Comparison of ENCODE assay signal across 1 cellular context in the genomic region with DNA sequence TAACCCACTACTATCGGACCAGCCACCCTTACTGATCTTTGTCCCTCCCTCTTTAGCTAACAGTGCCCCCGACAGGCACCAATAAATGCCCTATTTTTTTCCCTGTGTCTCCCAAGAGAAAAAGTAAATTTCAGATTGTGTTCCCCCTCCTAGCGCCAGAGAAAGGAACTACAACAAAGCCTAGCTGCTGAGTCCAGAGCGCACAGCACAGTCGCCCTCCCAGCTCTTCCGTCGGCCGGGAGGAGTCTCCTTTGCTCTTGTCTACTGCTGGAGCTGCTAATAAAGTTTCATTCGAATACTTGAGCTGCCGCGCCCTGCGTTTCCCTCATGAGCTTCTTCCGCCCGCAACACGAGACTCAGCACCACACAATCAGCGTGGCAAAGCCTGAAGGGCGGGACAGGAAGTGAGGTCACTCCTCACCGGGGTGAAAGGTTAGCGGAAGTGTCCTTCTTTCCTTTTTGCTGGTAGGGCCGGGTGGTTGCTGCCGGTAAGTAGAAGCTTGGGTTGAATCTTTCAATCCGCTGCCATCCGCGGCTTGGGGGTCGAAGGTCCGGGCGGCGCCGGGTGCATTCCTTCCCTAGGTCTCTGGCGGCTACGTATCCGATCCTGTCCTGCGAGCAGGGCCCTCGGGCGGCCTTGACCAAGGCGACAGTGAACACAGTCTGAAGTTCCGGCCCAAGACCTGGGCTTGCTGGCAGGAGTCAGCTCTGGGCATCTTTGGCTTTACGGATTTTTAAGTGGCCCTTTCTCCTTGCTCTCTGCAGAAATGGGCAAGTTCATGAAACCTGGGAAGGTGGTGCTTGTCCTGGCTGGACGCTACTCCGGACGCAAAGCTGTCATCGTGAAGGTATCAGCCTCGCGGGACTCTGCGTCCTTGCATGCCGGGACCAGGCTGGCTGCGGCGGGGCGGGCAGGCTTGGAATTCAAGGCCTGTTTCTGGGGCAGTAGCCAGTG.
TF ChIP-seq lines count a peak whose summit lies in the region.

RPL27 (plus strand) TSS at position 436 of the 955 bp plus-strand sequence; CDS start at position 768, 332 bp downstream.

TF ChIP-seq in K562, 482 proteins besides CTCF, POLR2A, EP300 and RAD21 (continued from another document and continues in another):
- TF ChIP-seq, protein P1, sequence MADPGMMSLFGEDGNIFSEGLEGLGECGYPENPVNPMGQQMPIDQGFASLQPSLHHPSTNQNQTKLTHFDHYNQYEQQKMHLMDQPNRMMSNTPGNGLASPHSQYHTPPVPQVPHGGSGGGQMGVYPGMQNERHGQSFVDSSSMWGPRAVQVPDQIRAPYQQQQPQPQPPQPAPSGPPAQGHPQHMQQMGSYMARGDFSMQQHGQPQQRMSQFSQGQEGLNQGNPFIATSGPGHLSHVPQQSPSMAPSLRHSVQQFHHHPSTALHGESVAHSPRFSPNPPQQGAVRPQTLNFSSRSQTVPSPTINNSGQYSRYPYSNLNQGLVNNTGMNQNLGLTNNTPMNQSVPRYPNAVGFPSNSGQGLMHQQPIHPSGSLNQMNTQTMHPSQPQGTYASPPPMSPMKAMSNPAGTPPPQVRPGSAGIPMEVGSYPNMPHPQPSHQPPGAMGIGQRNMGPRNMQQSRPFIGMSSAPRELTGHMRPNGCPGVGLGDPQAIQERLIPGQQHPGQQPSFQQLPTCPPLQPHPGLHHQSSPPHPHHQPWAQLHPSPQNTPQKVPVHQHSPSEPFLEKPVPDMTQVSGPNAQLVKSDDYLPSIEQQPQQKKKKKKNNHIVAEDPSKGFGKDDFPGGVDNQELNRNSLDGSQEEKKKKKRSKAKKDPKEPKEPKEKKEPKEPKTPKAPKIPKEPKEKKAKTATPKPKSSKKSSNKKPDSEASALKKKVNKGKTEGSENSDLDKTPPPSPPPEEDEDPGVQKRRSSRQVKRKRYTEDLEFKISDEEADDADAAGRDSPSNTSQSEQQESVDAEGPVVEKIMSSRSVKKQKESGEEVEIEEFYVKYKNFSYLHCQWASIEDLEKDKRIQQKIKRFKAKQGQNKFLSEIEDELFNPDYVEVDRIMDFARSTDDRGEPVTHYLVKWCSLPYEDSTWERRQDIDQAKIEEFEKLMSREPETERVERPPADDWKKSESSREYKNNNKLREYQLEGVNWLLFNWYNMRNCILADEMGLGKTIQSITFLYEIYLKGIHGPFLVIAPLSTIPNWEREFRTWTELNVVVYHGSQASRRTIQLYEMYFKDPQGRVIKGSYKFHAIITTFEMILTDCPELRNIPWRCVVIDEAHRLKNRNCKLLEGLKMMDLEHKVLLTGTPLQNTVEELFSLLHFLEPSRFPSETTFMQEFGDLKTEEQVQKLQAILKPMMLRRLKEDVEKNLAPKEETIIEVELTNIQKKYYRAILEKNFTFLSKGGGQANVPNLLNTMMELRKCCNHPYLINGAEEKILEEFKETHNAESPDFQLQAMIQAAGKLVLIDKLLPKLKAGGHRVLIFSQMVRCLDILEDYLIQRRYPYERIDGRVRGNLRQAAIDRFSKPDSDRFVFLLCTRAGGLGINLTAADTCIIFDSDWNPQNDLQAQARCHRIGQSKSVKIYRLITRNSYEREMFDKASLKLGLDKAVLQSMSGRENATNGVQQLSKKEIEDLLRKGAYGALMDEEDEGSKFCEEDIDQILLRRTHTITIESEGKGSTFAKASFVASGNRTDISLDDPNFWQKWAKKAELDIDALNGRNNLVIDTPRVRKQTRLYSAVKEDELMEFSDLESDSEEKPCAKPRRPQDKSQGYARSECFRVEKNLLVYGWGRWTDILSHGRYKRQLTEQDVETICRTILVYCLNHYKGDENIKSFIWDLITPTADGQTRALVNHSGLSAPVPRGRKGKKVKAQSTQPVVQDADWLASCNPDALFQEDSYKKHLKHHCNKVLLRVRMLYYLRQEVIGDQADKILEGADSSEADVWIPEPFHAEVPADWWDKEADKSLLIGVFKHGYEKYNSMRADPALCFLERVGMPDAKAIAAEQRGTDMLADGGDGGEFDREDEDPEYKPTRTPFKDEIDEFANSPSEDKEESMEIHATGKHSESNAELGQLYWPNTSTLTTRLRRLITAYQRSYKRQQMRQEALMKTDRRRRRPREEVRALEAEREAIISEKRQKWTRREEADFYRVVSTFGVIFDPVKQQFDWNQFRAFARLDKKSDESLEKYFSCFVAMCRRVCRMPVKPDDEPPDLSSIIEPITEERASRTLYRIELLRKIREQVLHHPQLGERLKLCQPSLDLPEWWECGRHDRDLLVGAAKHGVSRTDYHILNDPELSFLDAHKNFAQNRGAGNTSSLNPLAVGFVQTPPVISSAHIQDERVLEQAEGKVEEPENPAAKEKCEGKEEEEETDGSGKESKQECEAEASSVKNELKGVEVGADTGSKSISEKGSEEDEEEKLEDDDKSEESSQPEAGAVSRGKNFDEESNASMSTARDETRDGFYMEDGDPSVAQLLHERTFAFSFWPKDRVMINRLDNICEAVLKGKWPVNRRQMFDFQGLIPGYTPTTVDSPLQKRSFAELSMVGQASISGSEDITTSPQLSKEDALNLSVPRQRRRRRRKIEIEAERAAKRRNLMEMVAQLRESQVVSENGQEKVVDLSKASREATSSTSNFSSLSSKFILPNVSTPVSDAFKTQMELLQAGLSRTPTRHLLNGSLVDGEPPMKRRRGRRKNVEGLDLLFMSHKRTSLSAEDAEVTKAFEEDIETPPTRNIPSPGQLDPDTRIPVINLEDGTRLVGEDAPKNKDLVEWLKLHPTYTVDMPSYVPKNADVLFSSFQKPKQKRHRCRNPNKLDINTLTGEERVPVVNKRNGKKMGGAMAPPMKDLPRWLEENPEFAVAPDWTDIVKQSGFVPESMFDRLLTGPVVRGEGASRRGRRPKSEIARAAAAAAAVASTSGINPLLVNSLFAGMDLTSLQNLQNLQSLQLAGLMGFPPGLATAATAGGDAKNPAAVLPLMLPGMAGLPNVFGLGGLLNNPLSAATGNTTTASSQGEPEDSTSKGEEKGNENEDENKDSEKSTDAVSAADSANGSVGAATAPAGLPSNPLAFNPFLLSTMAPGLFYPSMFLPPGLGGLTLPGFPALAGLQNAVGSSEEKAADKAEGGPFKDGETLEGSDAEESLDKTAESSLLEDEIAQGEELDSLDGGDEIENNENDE (IDR thresholded peaks at IDR 0.05; ENCODE audit: low read depth, low read length), result no peak
- TF ChIP-seq NFYB (IDR thresholded peaks at IDR 0.05; ENCODE audit: extremely low read depth, insufficient read length) (peak; percentile 12), SRSF7 (optimal IDR thresholded peaks at IDR 0.05; ENCODE audit: low read depth, low read length) (no peak), ZNF609 (CRISPR knock-in tag; IDR thresholded peaks at IDR 0.05; ENCODE audit: borderline replicate concordance) (0 out of 2 replicates have a peak, but pooled peaks have one; percentile 35), POLR2AphosphoS5 (IDR thresholded peaks at IDR 0.05; ENCODE audit: control insufficient read depth, insufficient read depth, low read depth, low read length) (peak; percentile 97), TEAD4 (IDR thresholded peaks at IDR 0.05; ENCODE audit: low read length) (peak; percentile 77), TEAD4 (CRISPR knock-in tag; IDR thresholded peaks at IDR 0.05; ENCODE audit: borderline replicate concordance) (no peak), DLX4 (CRISPR knock-in tag; IDR thresholded peaks at IDR 0.05) (no peak), CHAMP1 (IDR thresholded peaks at IDR 0.05) (no peak), NCOA6 (IDR thresholded peaks at IDR 0.05) (0 out of 2 replicates have a peak, but pooled peaks have one; percentile 41), ZBTB5 (IDR thresholded peaks at IDR 0.05) (no peak), HDGF (IDR thresholded peaks at IDR 0.05) (no peak), XRCC4 (IDR thresholded peaks at IDR 0.05; ENCODE audit: extremely low read depth, insufficient read depth, insufficient read length) (no peak), PTRF (tag; IDR thresholded peaks at IDR 0.05) (no peak), KAT7 (CRISPR knock-in tag; IDR thresholded peaks at IDR 0.05; ENCODE audit: borderline replicate concordance) (0 out of 2 replicates have a peak, but pooled peaks have one; percentile 24), GTF2F1 (IDR thresholded peaks at IDR 0.05; ENCODE audit: low read depth, low read length) (peak; percentile 82), RB1 (IDR thresholded peaks at IDR 0.05; ENCODE audit: low read depth) (peak; percentile 88), ZMIZ1 (IDR thresholded peaks at IDR 0.05; ENCODE audit: low read depth in 2 of 2, low read length in 2 of 2) (peak in 1 of 2 experiments; percentile 80; a peak in 2 of 4 replicates), NFIX (CRISPR knock-in tag; IDR thresholded peaks at IDR 0.05; ENCODE audit: low read depth) (no peak), ZNF586 (CRISPR knock-in tag; conservative IDR thresholded peaks at IDR 0.05) (no peak), SMARCA4 (IDR thresholded peaks at IDR 0.05) (peak; percentile 70), HMG20A (CRISPR knock-in tag; conservative IDR thresholded peaks at IDR 0.05) (no peak)
